ENCODE assay signal across 9 cellular contexts in genomic region chr3:154095832-154096421, GRCh38.
DNase-seq lines count a peak whose midpoint lies in the region; ATAC-seq and TF ChIP-seq lines count a peak whose summit lies in the region.
"Had no signal": no experiment of that assay in that cellular context is flagged by ENCODE, and none has a peak within 500 bp of the region (broad histone marks: within the 10 kb centered on the region; RNA-seq: fewer than 3 reads in every experiment).

No MANE protein-coding gene starts in this region.

- H3K36me3 Mint-ChIP-seq in nephron progenitor cell (ENCODE audit: low read depth), result no peaks in the 10 kb centered on the region
- H3K36me3 Mint-ChIP-seq: natural killer cell had no signal

- ATAC-seq in GM18505 (IDR thresholded peaks at IDR 0.05; ENCODE audit: unreplicated experiment) (no peak), GM21526 (IDR thresholded peaks at IDR 0.05; ENCODE audit: low FRiP score, unreplicated experiment) (no peak)
- ATAC-seq: natural killer cell had no signal

- no peaks in the 10 kb centered on the region for H3K9me3 Mint-ChIP-seq in nephron progenitor cell
- H3K9me3 Mint-ChIP-seq: natural killer cell had no signal

- H3K27me3 Mint-ChIP-seq in nephron progenitor cell (ENCODE audit: low read depth, poor library complexity), result peaks cover 8% of the 10 kb centered on the region

- peak overlapping the region; percentile 37 for H3K27ac Mint-ChIP-seq in nephron progenitor cell
- H3K27ac Mint-ChIP-seq: natural killer cell had no signal

- H3K4me3 Mint-ChIP-seq in nephron progenitor cell, result no peak overlapping the region
- H3K4me3 Mint-ChIP-seq: natural killer cell had no signal

- peaks cover 5% of the 10 kb centered on the region for H3K4me1 Mint-ChIP-seq in nephron progenitor cell
- H3K4me1 Mint-ChIP-seq: natural killer cell had no signal

- DNase-seq in DMS53 (lab: John Stamatoyannopoulos, UW), result peak; percentile 25
- DNase-seq in LoVo (ENCODE audit: low spot score), result peak; percentile 14
- DNase-seq in T47D (ENCODE audit: low read depth in 1 of 2, low spot score in 1 of 2), result peak; percentile 39 to 60
- no peak for DNase-seq in nephron progenitor cell
- no peak for DNase-seq in stimulated activated naive CD4-positive, alpha-beta T cell (lab: John Stamatoyannopoulos, UW)
- DNase-seq in HuH-7 (ENCODE audit: low spot score), result no peak
- DNase-seq: natural killer cell had no signal

- in situ Hi-C loops in T47D (cut with HindIII; ENCODE audit: low pct_unique_long_range_greater_than_20kb, low sequenced_read_pairs), result no loop called here

- no peak for TF ChIP-seq CTCF in nephron progenitor cell (IDR thresholded peaks at IDR 0.05)

- TF ChIP-seq POLR2A in GM18505 (IDR thresholded peaks at IDR 0.05; ENCODE audit: borderline replicate concordance, extremely low read depth, insufficient read depth, insufficient read length), result no peak

Comparison
In these comparisons a context has a peak if more than half of its experiments do, and no peak if none do; other contexts are left out.
1. DNase-seq: peak in DMS53 (single experiment), LoVo (single experiment) and T47D (2 of 2); none in nephron progenitor cell (single experiment), stimulated activated naive CD4-positive, alpha-beta T cell (0 of 6) and HuH-7 (single experiment).